ENCODE assay signal across 20 cellular contexts in genomic region chr3:60314064-60314463, GRCh38.
DNase-seq lines count a peak whose midpoint lies in the region; ATAC-seq, FAIRE-seq and TF ChIP-seq lines count a peak whose summit lies in the region.
"Had no signal": no experiment of that assay in that cellular context is flagged by ENCODE, and none has a peak within 500 bp of the region (broad histone marks: within the 10 kb centered on the region; RNA-seq: fewer than 3 reads in every experiment).

No MANE protein-coding gene starts in this region.

- H3K79me2 ChIP-seq in K562 (ENCODE audit: control insufficient read depth, insufficient read depth, low read length) = no peaks in the 10 kb centered on the region

- no peaks in the 10 kb centered on the region for H3K27me3 ChIP-seq in K562 (ENCODE audit: control insufficient read depth in 2 of 2, insufficient read depth in 2 of 2, low read length in 2 of 2)

- POLR2A ChIA-PET in K562 (lab: Yijun Ruan, JAX) = interaction anchor here (0.6 kb wide), 1 partner anchor 24 kb away, joined by 3 read pairs; no protein-coding TSS in a partner anchor

- TF ChIP-seq EP300 in K562 (IDR thresholded peaks at IDR 0.05; ENCODE audit: low read length) = no peak

- DNase-seq in activated naive CD8-positive, alpha-beta T cell treated with anti-CD3 and anti-CD28 coated beads for 36 hours = no peak
- DNase-seq in activated naive CD8-positive, alpha-beta T cell treated with anti-CD3 and anti-CD28 coated beads, Interleukin-2, amount 50 U/mL, for 24 hours = no peak
- no peak for DNase-seq in K562 (ENCODE audit: extremely low read depth in 1 of 4, low spot score in 3 of 4)
- no peak for DNase-seq in mesothelial cell of epicardium (ENCODE audit: low spot score in 2 of 2, unreplicated experiment in 2 of 2)
- DNase-seq in type B pancreatic cell (ENCODE audit: extremely low spot score, unreplicated experiment) = no peak
- DNase-seq in NCI-H748 treated with DMSO at 0.1 percent for 48 hours (lab: John Stamatoyannopoulos, UW) = no peak
- no peak for DNase-seq in NCI-H1048 (lab: John Stamatoyannopoulos, UW)
- DNase-seq in NOMO-1 treated with dmso at 0.1 percent for 144 hours (lab: John Stamatoyannopoulos, UW; ENCODE audit: unreplicated experiment) = no peak
- DNase-seq: DMS153, GF-D8, MV-4-11, NCI-H1417, NCI-H187 treated with DMSO at 0.1 percent for 48 hours, NCI-H2227 treated with DMSO at 0.1 percent for 48 hours, NCI-H524 had no signal

- no peak overlapping the region for H2AFZ ChIP-seq in K562 (ENCODE audit: low read depth, low read length)
- H2AFZ ChIP-seq: GM23338 had no signal

- no peaks in the 10 kb centered on the region for H4K20me1 ChIP-seq in K562 (replicated peaks; ENCODE audit: control insufficient read depth, insufficient read depth, low read length)

- H3K9me3 Mint-ChIP-seq in activated naive CD8-positive, alpha-beta T cell treated with anti-CD3 and anti-CD28 coated beads for 36 hours = peaks cover 3% of the 10 kb centered on the region
- H3K9me3 Mint-ChIP-seq in activated naive CD8-positive, alpha-beta T cell treated with anti-CD3 and anti-CD28 coated beads, Interleukin-2, amount 50 U/mL, for 24 hours = peaks cover 8% of the 10 kb centered on the region
- H3K9me3 Mint-ChIP-seq in mesothelial cell of epicardium = no peaks in the 10 kb centered on the region
- no peaks in the 10 kb centered on the region for H3K9me3 Mint-ChIP-seq in type B pancreatic cell
- H3K9me3 Mint-ChIP-seq: GM23338 had no signal

- FAIRE-seq in K562 (lab: Jason Lieb, UNC) = no peak

- no peak overlapping the region for H3K9ac ChIP-seq in K562 (ENCODE audit: insufficient read depth in 1 of 2, low read depth in 2 of 2, low read length in 2 of 2)
- H3K9ac ChIP-seq: KMS-11 had no signal

- in situ Hi-C loops in K562 (cut with MboI) = no loop called here

- H3K4me1 ChIP-seq in K562 (replicated peaks in 1 of 2; ENCODE audit: control insufficient read depth in 2 of 2, insufficient read depth in 2 of 2, low read length in 2 of 2) = no peaks in the 10 kb centered on the region

- no peak for TF ChIP-seq POLR2A in K562 (conservative IDR thresholded peaks at IDR 0.05)

- no peak overlapping the region for H3K27ac ChIP-seq in K562 (ENCODE audit: extremely low read depth, low read depth, low read length)
- H3K27ac ChIP-seq: KMS-11 had no signal

- no peak for TF ChIP-seq RAD21 in K562 (CRISPR knock-in tag; conservative IDR thresholded peaks at IDR 0.05 in 1 of 2, IDR thresholded peaks at IDR 0.05 in 1 of 2)

- CTCF ChIA-PET in K562 (lab: Yijun Ruan, JAX; ENCODE audit: low intra/inter-chr PET ratio) = no interaction called here

- peaks cover 10% of the 10 kb centered on the region for H3K4me1 Mint-ChIP-seq in activated naive CD8-positive, alpha-beta T cell treated with anti-CD3 and anti-CD28 coated beads for 36 hours
- H3K4me1 Mint-ChIP-seq in activated naive CD8-positive, alpha-beta T cell treated with anti-CD3 and anti-CD28 coated beads, Interleukin-2, amount 50 U/mL, for 24 hours = peaks cover 7% of the 10 kb centered on the region
- H3K4me1 Mint-ChIP-seq in mesothelial cell of epicardium (peaks cover 36% of the 10 kb centered on the region), type B pancreatic cell (ENCODE audit: unreplicated experiment) (peaks cover 22% of the 10 kb centered on the region)
- H3K4me1 Mint-ChIP-seq: B cell had no signal

- no peaks in the 10 kb centered on the region for H3K36me3 ChIP-seq in K562 (ENCODE audit: control insufficient read depth, insufficient read depth, low read length)

- H3K4me3 ChIP-seq in K562 = no peak overlapping the region
- H3K4me3 ChIP-seq: GM23338 had no signal

- TF ChIP-seq CTCF in K562 (IDR thresholded peaks at IDR 0.05 in 2 of 3, conservative IDR thresholded peaks at IDR 0.05 in 1 of 3; ENCODE audit: insufficient read depth in 2 of 3, low read depth in 1 of 3, low read length in 3 of 3) = no peak
- TF ChIP-seq CTCF in mesothelial cell of epicardium (IDR thresholded peaks at IDR 0.05; ENCODE audit: unreplicated experiment) = no peak
- TF ChIP-seq CTCF in type B pancreatic cell (conservative IDR thresholded peaks at IDR 0.05) = no peak

- no peak for ATAC-seq in activated naive CD8-positive, alpha-beta T cell treated with anti-CD3 and anti-CD28 coated beads, Interleukin-2, amount 50 U/mL, for 24 hours
- ATAC-seq in K562 = no peak
- ATAC-seq: GM23338, HCT116 had no signal

- no peaks in the 10 kb centered on the region for H3K27me3 Mint-ChIP-seq in activated naive CD8-positive, alpha-beta T cell treated with anti-CD3 and anti-CD28 coated beads for 36 hours
- no peaks in the 10 kb centered on the region for H3K27me3 Mint-ChIP-seq in activated naive CD8-positive, alpha-beta T cell treated with anti-CD3 and anti-CD28 coated beads, Interleukin-2, amount 50 U/mL, for 24 hours
- H3K27me3 Mint-ChIP-seq in mesothelial cell of epicardium (ENCODE audit: low read depth) (peaks cover 8% of the 10 kb centered on the region), type B pancreatic cell (peaks cover 3% of the 10 kb centered on the region)
- H3K27me3 Mint-ChIP-seq: B cell had no signal

- BruUV-seq in K562 (replicated peaks; lab: Mats Ljungman, UMichigan) = no TSS peak

- H3K36me3 Mint-ChIP-seq in activated naive CD8-positive, alpha-beta T cell treated with anti-CD3 and anti-CD28 coated beads for 36 hours = peaks cover 2% of the 10 kb centered on the region
- no peaks in the 10 kb centered on the region for H3K36me3 Mint-ChIP-seq in activated naive CD8-positive, alpha-beta T cell treated with anti-CD3 and anti-CD28 coated beads, Interleukin-2, amount 50 U/mL, for 24 hours (ENCODE audit: low read depth)
- H3K36me3 Mint-ChIP-seq in mesothelial cell of epicardium (no peaks in the 10 kb centered on the region), type B pancreatic cell (no peaks in the 10 kb centered on the region)

- H3K9me1 ChIP-seq in K562 (ENCODE audit: control insufficient read depth, insufficient read depth, low read length) = no peaks in the 10 kb centered on the region

- peak overlapping the region; percentile 20 for H3K27ac Mint-ChIP-seq in activated naive CD8-positive, alpha-beta T cell treated with anti-CD3 and anti-CD28 coated beads for 36 hours
- H3K27ac Mint-ChIP-seq in activated naive CD8-positive, alpha-beta T cell treated with anti-CD3 and anti-CD28 coated beads, Interleukin-2, amount 50 U/mL, for 24 hours = no peak overlapping the region
- peak overlapping the region; percentile 78 for H3K27ac Mint-ChIP-seq in mesothelial cell of epicardium
- peak overlapping the region; percentile 63 for H3K27ac Mint-ChIP-seq in type B pancreatic cell
- H3K27ac Mint-ChIP-seq: B cell, GM23338 had no signal

- H3K9me3 ChIP-seq in K562 (replicated peaks; ENCODE audit: control insufficient read depth, insufficient read depth, low read depth, low read length) = no peaks in the 10 kb centered on the region
- H3K9me3 ChIP-seq: Caco-2 had no signal

- no peak overlapping the region for H3K4me3 Mint-ChIP-seq in activated naive CD8-positive, alpha-beta T cell treated with anti-CD3 and anti-CD28 coated beads for 36 hours
- H3K4me3 Mint-ChIP-seq in activated naive CD8-positive, alpha-beta T cell treated with anti-CD3 and anti-CD28 coated beads, Interleukin-2, amount 50 U/mL, for 24 hours = no peak overlapping the region
- no peak overlapping the region for H3K4me3 Mint-ChIP-seq in mesothelial cell of epicardium
- H3K4me3 Mint-ChIP-seq in type B pancreatic cell = peak overlapping the region; percentile 44
- H3K4me3 Mint-ChIP-seq: B cell, GM23338 had no signal

- H3K4me2 ChIP-seq in K562 (ENCODE audit: insufficient read depth, low read length) = no peak overlapping the region
- H3K4me2 ChIP-seq: GM23338, KMS-11 had no signal

- 62% methylated on average over 4 of the region's 4 CpGs for WGBS in K562 (ENCODE audit: insufficient coverage, low coverage, missing lambda C conversion rate)

- intact Hi-C loops in K562 (cut with micrococcal nuclease) = no loop called here

TF ChIP-seq in K562, 482 proteins besides CTCF, POLR2A, EP300 and RAD21 (continues in another document):
- TF ChIP-seq MTA3 (IDR thresholded peaks at IDR 0.05; ENCODE audit: borderline replicate concordance) (no peak), POLR2H (tag; IDR thresholded peaks at IDR 0.05; ENCODE audit: low read depth) (no peak), TBL1XR1 (IDR thresholded peaks at IDR 0.05; ENCODE audit: low read length in 2 of 2) (no peak), MEIS2 (IDR thresholded peaks at IDR 0.05; ENCODE audit: partially characterized antibody) (peak; percentile 51), SNRNP70 (optimal IDR thresholded peaks at IDR 0.05; ENCODE audit: low read depth, low read length) (no peak), MTA2 (IDR thresholded peaks at IDR 0.05; ENCODE audit: low read depth) (no peak), ZNF644 (tag; IDR thresholded peaks at IDR 0.05; ENCODE audit: low read depth) (no peak)
- TF ChIP-seq, protein P1, sequence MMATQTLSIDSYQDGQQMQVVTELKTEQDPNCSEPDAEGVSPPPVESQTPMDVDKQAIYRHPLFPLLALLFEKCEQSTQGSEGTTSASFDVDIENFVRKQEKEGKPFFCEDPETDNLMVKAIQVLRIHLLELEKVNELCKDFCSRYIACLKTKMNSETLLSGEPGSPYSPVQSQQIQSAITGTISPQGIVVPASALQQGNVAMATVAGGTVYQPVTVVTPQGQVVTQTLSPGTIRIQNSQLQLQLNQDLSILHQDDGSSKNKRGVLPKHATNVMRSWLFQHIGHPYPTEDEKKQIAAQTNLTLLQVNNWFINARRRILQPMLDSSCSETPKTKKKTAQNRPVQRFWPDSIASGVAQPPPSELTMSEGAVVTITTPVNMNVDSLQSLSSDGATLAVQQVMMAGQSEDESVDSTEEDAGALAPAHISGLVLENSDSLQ (IDR thresholded peaks at IDR 0.05) = peak; percentile 23; the same call in 1 of the 2 replicates
